ENCODE assay signal across 1 cellular context in the genomic region with DNA sequence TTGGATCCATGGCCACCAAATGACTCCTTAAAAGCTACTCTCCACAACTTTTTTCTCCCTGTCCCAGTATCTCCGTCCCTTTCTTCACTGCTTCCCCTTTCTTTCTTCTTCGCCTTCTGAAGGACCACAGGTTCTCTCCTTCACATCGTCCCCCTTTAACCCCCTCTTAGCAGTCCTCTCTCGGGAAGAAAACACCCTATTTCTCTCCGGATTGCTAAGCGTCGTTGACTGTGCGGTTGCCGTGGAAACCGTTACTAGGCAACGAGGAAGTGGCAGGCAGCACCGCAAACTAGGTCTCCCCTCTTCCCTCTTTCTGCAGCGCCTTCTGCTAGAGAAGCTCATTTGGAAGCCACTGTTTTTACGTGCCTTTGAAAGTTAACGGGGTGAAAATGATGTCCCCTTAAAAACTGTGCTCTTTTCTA.
TF ChIP-seq lines count a peak whose summit lies in the region.

TSS of gene ENKUR (minus strand) at position 232 of the 422 bp plus-strand sequence. CDS start at position 10, 222 bp downstream.

TF ChIP-seq in IMR-90, 13 proteins besides CTCF, POLR2A, EP300 and RAD21 (continued from another document):
- TF ChIP-seq, protein P1, sequence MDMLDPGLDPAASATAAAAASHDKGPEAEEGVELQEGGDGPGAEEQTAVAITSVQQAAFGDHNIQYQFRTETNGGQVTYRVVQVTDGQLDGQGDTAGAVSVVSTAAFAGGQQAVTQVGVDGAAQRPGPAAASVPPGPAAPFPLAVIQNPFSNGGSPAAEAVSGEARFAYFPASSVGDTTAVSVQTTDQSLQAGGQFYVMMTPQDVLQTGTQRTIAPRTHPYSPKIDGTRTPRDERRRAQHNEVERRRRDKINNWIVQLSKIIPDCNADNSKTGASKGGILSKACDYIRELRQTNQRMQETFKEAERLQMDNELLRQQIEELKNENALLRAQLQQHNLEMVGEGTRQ (IDR thresholded peaks at IDR 0.05; ENCODE audit: low read depth, low read length), result no peak
- TF ChIP-seq CEBPB (IDR thresholded peaks at IDR 0.05; ENCODE audit: low read depth, low read length), result no peak
- TF ChIP-seq BHLHE40 (IDR thresholded peaks at IDR 0.05; ENCODE audit: low read depth, low read length), result no peak
TF ChIP-seq in IMR-90: peak in this region for 0.
